Comparison of ENCODE assay signal across 16 cellular contexts in the genomic region with DNA sequence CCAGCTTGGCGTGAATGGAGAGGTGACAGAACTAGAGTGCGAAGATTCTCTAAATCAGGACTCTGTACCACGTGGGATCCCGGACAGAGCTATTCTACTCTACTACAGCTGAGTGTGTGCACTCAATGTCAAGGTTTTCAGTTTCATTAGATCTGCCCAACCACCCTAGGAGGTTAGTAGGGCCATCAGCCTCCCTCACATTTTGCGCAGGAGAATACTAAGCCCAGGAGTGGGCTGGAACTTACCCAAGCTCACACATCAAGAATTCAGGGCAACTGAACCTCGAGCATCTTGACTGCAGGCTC.
DNase-seq lines count a peak whose midpoint lies in the region; ATAC-seq, FAIRE-seq and TF ChIP-seq lines count a peak whose summit lies in the region.
"Had no signal": no experiment of that assay in that cellular context is flagged by ENCODE, and none has a peak within 500 bp of the region (broad histone marks: within the 10 kb centered on the region; RNA-seq: fewer than 3 reads in every experiment).

No MANE protein-coding gene starts in this region.

- no peaks in the 10 kb centered on the region for H3K9me3 Mint-ChIP-seq in HFFc6
- H3K9me3 Mint-ChIP-seq in astrocyte (ENCODE audit: unreplicated experiment), result peaks cover 4% of the 10 kb centered on the region
- H3K9me3 Mint-ChIP-seq in activated T-cell treated with anti-CD3 and anti-CD28 coated beads, Interleukin-2, amount 50 U/mL, for 72 hours, result no peaks in the 10 kb centered on the region

- H3K27ac Mint-ChIP-seq in HFFc6 (peak overlapping the region; percentile 86), astrocyte (ENCODE audit: unreplicated experiment) (peak overlapping the region; percentile 88)
- H3K27ac Mint-ChIP-seq in activated T-cell treated with anti-CD3 and anti-CD28 coated beads, Interleukin-2, amount 50 U/mL, for 72 hours, result no peak overlapping the region

- H3K9ac ChIP-seq in astrocyte (ENCODE audit: low read length) (no peak overlapping the region), mesenchymal stem cell (ENCODE audit: low read length) (peak overlapping the region; percentile 27)

- no peaks in the 10 kb centered on the region for H4K20me1 ChIP-seq in astrocyte (ENCODE audit: insufficient read depth, low read length)

- no peaks in the 10 kb centered on the region; the same call in 1 of the 2 replicates for H3K27me3 Mint-ChIP-seq in HFFc6 (ENCODE audit: insufficient read depth)
- H3K27me3 Mint-ChIP-seq in astrocyte (ENCODE audit: low read depth, unreplicated experiment), result peaks cover 10% of the 10 kb centered on the region
- no peaks in the 10 kb centered on the region for H3K27me3 Mint-ChIP-seq in activated T-cell treated with anti-CD3 and anti-CD28 coated beads, Interleukin-2, amount 50 U/mL, for 72 hours (ENCODE audit: low read depth)

- H3K4me1 ChIP-seq in astrocyte (ENCODE audit: insufficient read depth, low read length) (peaks cover 14% of the 10 kb centered on the region), mesenchymal stem cell (ENCODE audit: control insufficient read depth, insufficient read depth, low read depth, low read length) (peaks cover 12% of the 10 kb centered on the region)
- H3K4me1 ChIP-seq: Caco-2 had no signal

- H3K4me2 ChIP-seq in astrocyte (ENCODE audit: low read length) (no peak overlapping the region), mesenchymal stem cell (ENCODE audit: low read length, poor library complexity, severe bottlenecking) (no peak overlapping the region)

- H2AFZ ChIP-seq in astrocyte (ENCODE audit: low read depth, low read length) (no peak overlapping the region), mesenchymal stem cell (ENCODE audit: low read depth, low read length) (peak overlapping the region; percentile 19)

- no peaks in the 10 kb centered on the region for H3K9me3 ChIP-seq in astrocyte (ENCODE audit: insufficient read depth, low read depth, low read length)
- H3K9me3 ChIP-seq in mesenchymal stem cell (ENCODE audit: control insufficient read depth, low read length), result no peaks in the 10 kb centered on the region
- H3K9me3 ChIP-seq: Caco-2 had no signal

- DNase-seq in HFFc6 (no peak), astrocyte (ENCODE audit: low read depth) (no peak), mesenchymal stem cell (no peak), GOT3 (lab: John Stamatoyannopoulos, UW) (no peak)
- no peak for DNase-seq in activated T-cell treated with anti-CD3 and anti-CD28 coated beads, Interleukin-2, amount 50 U/mL, for 72 hours
- DNase-seq: Caco-2, KBM-7, NCI-H1105 treated with DMSO at 0.1 percent for 48 hours, NCI-H187, NCI-H524, NCI-H82, RPMI8226, SIG-M5 had no signal

- H3K4me3 Mint-ChIP-seq in HFFc6 (no peak overlapping the region), astrocyte (ENCODE audit: unreplicated experiment) (no peak overlapping the region)
- H3K4me3 Mint-ChIP-seq in activated T-cell treated with anti-CD3 and anti-CD28 coated beads, Interleukin-2, amount 50 U/mL, for 72 hours, result no peak overlapping the region

- peak overlapping the region; percentile 31 for H2AK5ac ChIP-seq in mesenchymal stem cell (ENCODE audit: low read length, severe bottlenecking)

- H3K79me2 ChIP-seq in astrocyte (ENCODE audit: insufficient read depth, low read length), result no peaks in the 10 kb centered on the region

- TF ChIP-seq CTCF in HFFc6 (IDR thresholded peaks at IDR 0.05) (no peak), astrocyte (IDR thresholded peaks at IDR 0.05; ENCODE audit: insufficient read depth, low read depth, low read length) (no peak)

- no peak overlapping the region for H2BK5ac ChIP-seq in mesenchymal stem cell (ENCODE audit: low read depth, low read length, poor library complexity, severe bottlenecking)

- peaks cover 65% of the 10 kb centered on the region for H3K4me1 Mint-ChIP-seq in HFFc6 (ENCODE audit: low read depth)
- peaks cover 15% of the 10 kb centered on the region for H3K4me1 Mint-ChIP-seq in astrocyte (ENCODE audit: low read depth, unreplicated experiment)
- no peaks in the 10 kb centered on the region for H3K4me1 Mint-ChIP-seq in activated T-cell treated with anti-CD3 and anti-CD28 coated beads, Interleukin-2, amount 50 U/mL, for 72 hours (ENCODE audit: low read depth)

- H3K4me3 ChIP-seq in astrocyte (ENCODE audit: insufficient read depth, low read depth, low read length) (no peak overlapping the region), mesenchymal stem cell (ENCODE audit: insufficient read depth in 1 of 2, low read depth in 1 of 2, low read length in 2 of 2) (no peak overlapping the region)

- no peak overlapping the region for H2BK120ac ChIP-seq in mesenchymal stem cell (ENCODE audit: low read depth, low read length)

- H3K27ac ChIP-seq in astrocyte (ENCODE audit: low read depth, low read length) (peak overlapping the region; percentile 8), mesenchymal stem cell (ENCODE audit: low read length, poor library complexity, severe bottlenecking) (no peak overlapping the region)

- H3K14ac ChIP-seq in mesenchymal stem cell (ENCODE audit: low read length in 2 of 2), result no peak overlapping the region

- H3K27me3 ChIP-seq in astrocyte (ENCODE audit: insufficient read depth, low read length) (no peaks in the 10 kb centered on the region), mesenchymal stem cell (ENCODE audit: control insufficient read depth in 1 of 2, insufficient read depth in 1 of 2, low read length in 2 of 2) (no peaks in the 10 kb centered on the region)

- no peaks in the 10 kb centered on the region for H3K36me3 Mint-ChIP-seq in HFFc6 (ENCODE audit: low read depth)
- no peaks in the 10 kb centered on the region for H3K36me3 Mint-ChIP-seq in astrocyte (ENCODE audit: low read depth, unreplicated experiment)
- no peaks in the 10 kb centered on the region for H3K36me3 Mint-ChIP-seq in activated T-cell treated with anti-CD3 and anti-CD28 coated beads, Interleukin-2, amount 50 U/mL, for 72 hours (ENCODE audit: insufficient read depth in 2 of 2)

- H4K91ac ChIP-seq in mesenchymal stem cell (ENCODE audit: low read length), result peak overlapping the region; percentile 74

- no peak for FAIRE-seq in astrocyte (lab: Jason Lieb, UNC)
- FAIRE-seq: G401.6 had no signal

- no peaks in the 10 kb centered on the region for H3K79me1 ChIP-seq in mesenchymal stem cell (replicated peaks; ENCODE audit: low read length, poor library complexity, severe bottlenecking)

- no peak overlapping the region for H2BK15ac ChIP-seq in mesenchymal stem cell (ENCODE audit: low read depth, poor library complexity, severe bottlenecking)

- H3K36me3 ChIP-seq in astrocyte (ENCODE audit: insufficient read depth, low read length) (no peaks in the 10 kb centered on the region), mesenchymal stem cell (ENCODE audit: control insufficient read depth in 1 of 2, insufficient read depth in 2 of 2, low read depth in 1 of 2, low read length in 2 of 2) (no peaks in the 10 kb centered on the region)

- peak overlapping the region; percentile 56 for H4K8ac ChIP-seq in mesenchymal stem cell (ENCODE audit: low read length)

- H2BK12ac ChIP-seq in mesenchymal stem cell (ENCODE audit: low read length in 2 of 2), result peak overlapping the region in 1 of 2 experiments; percentile 1

- H3K23ac ChIP-seq in mesenchymal stem cell (ENCODE audit: low read length in 2 of 2), result no peak overlapping the region

- 92% methylated on average over 6 of the region's 6 CpGs for WGBS in mesenchymal stem cell

- ATAC-seq in GM21786 (IDR thresholded peaks at IDR 0.05; ENCODE audit: unreplicated experiment) (no peak), HG02588 (IDR thresholded peaks at IDR 0.05; ENCODE audit: unreplicated experiment) (no peak)
- no peak for ATAC-seq in activated T-cell treated with anti-CD3 and anti-CD28 coated beads, Interleukin-2, amount 50 U/mL, for 72 hours (replicated peaks in 1 of 2)

- H3K4ac ChIP-seq in mesenchymal stem cell (ENCODE audit: low read depth in 1 of 2, low read length in 2 of 2), result peak overlapping the region in 1 of 2 experiments; percentile 88

- H3K18ac ChIP-seq in mesenchymal stem cell (ENCODE audit: low read depth in 1 of 2, low read length in 2 of 2), result peak overlapping the region; percentile 3 to 46
